ENCODE assay signal across 9 cellular contexts in genomic region chr1:109274533-109275476, GRCh38. TPM values are rescaled to one million over a fixed set of nuclear protein-coding genes. Genes with fewer than 3 reads are reported as not detected.
A peak's percentile ranks its signal among the peaks of the same experiment; 100 is the strongest.
DNase-seq lines count a peak whose midpoint lies in the region; ATAC-seq and TF ChIP-seq lines count a peak whose summit lies in the region.
"Had no signal": no experiment of that assay in that cellular context is flagged by ENCODE, and none has a peak within 500 bp of the region (broad histone marks: within the 10 kb centered on the region; RNA-seq: fewer than 3 reads in every experiment).

No MANE protein-coding gene starts in this region.

- H3K36me3 Mint-ChIP-seq in endodermal cell (ENCODE audit: low read depth) (peaks cover 16% of the 10 kb centered on the region), osteocyte (ENCODE audit: unreplicated experiment) (peaks cover 1% of the 10 kb centered on the region)
- H3K36me3 Mint-ChIP-seq in stimulated activated effector memory CD8-positive, alpha-beta T cell treated with anti-CD3 and anti-CD28 coated beads, Interleukin-12 subunit alpha, Interleukin-12 subunit beta, amount 100 ng/mL, for 72 hours, result peaks cover 10% of the 10 kb centered on the region

- peaks cover 12% of the 10 kb centered on the region for H3K36me3 ChIP-seq in endodermal cell (ENCODE audit: control insufficient read depth, insufficient read depth, low read length)

- peak overlapping the region; percentile 52 for H3K27ac Mint-ChIP-seq in endodermal cell
- H3K27ac Mint-ChIP-seq in osteocyte (ENCODE audit: unreplicated experiment), result peak overlapping the region; percentile 87
- H3K27ac Mint-ChIP-seq in stimulated activated effector memory CD8-positive, alpha-beta T cell treated with anti-CD3 and anti-CD28 coated beads, Interleukin-12 subunit alpha, Interleukin-12 subunit beta, amount 100 ng/mL, for 72 hours, result no peak overlapping the region

- DNase-seq in EL, result peak; percentile 79
- DNase-seq in NCI-H526 (lab: John Stamatoyannopoulos, UW), result peak; percentile 74 to 90
- DNase-seq in endodermal cell, result peak; percentile 64
- DNase-seq in osteocyte (ENCODE audit: extremely low spot score, unreplicated experiment), result peak; percentile 86
- DNase-seq in activated CD4-positive, alpha-beta T cell treated with anti-CD3 and anti-CD28 coated beads for 48 hours, result no peak
- DNase-seq in stimulated activated effector memory CD8-positive, alpha-beta T cell treated with anti-CD3 and anti-CD28 coated beads, Interleukin-12 subunit alpha, Interleukin-12 subunit beta, amount 100 ng/mL, for 72 hours (ENCODE audit: low spot score in 2 of 2), result no peak
- no peak for DNase-seq in stimulated activated CD4-positive, alpha-beta T cell treated with anti-CD3 and anti-CD28 coated beads, Interleukin-2, amount 100 ng/mL, for 24 hours

- H3K27ac ChIP-seq in endodermal cell (ENCODE audit: low read depth, low read length), result peak overlapping the region; percentile 73

- TF ChIP-seq CTCF in endodermal cell (conservative IDR thresholded peaks at IDR 0.05) (no peak), osteocyte (IDR thresholded peaks at IDR 0.05) (no peak)

- H3K4me3 Mint-ChIP-seq in endodermal cell (peak overlapping the region; percentile 29), osteocyte (ENCODE audit: unreplicated experiment) (peak overlapping the region; percentile 52)
- H3K4me3 Mint-ChIP-seq in stimulated activated effector memory CD8-positive, alpha-beta T cell treated with anti-CD3 and anti-CD28 coated beads, Interleukin-12 subunit alpha, Interleukin-12 subunit beta, amount 100 ng/mL, for 72 hours, result no peak overlapping the region

- no peaks in the 10 kb centered on the region for H3K9me3 Mint-ChIP-seq in endodermal cell
- H3K9me3 Mint-ChIP-seq in osteocyte (ENCODE audit: unreplicated experiment), result no peaks in the 10 kb centered on the region
- no peaks in the 10 kb centered on the region for H3K9me3 Mint-ChIP-seq in stimulated activated effector memory CD8-positive, alpha-beta T cell treated with anti-CD3 and anti-CD28 coated beads, Interleukin-12 subunit alpha, Interleukin-12 subunit beta, amount 100 ng/mL, for 72 hours

- no peaks in the 10 kb centered on the region for H3K27me3 ChIP-seq in endodermal cell (ENCODE audit: control insufficient read depth, insufficient read depth, low read length, poor library complexity, severe bottlenecking)

- H3K4me1 Mint-ChIP-seq in endodermal cell, result peaks cover 29% of the 10 kb centered on the region
- H3K4me1 Mint-ChIP-seq in osteocyte (ENCODE audit: unreplicated experiment), result peaks cover 36% of the 10 kb centered on the region
- peaks cover 6% of the 10 kb centered on the region for H3K4me1 Mint-ChIP-seq in stimulated activated effector memory CD8-positive, alpha-beta T cell treated with anti-CD3 and anti-CD28 coated beads, Interleukin-12 subunit alpha, Interleukin-12 subunit beta, amount 100 ng/mL, for 72 hours

- no peaks in the 10 kb centered on the region for H3K9me3 ChIP-seq in endodermal cell (ENCODE audit: control insufficient read depth, low read length)

- 65 to 91% methylated on average over 10 to 24 of the region's 24 CpGs for WGBS in endodermal cell (ENCODE audit: insufficient coverage in 1 of 2, insufficient read length in 1 of 2), 2 experiments

- ATAC-seq in HG03571 (IDR thresholded peaks at IDR 0.05; ENCODE audit: unreplicated experiment), result no peak
- no peak for ATAC-seq in stimulated activated effector memory CD8-positive, alpha-beta T cell treated with anti-CD3 and anti-CD28 coated beads, Interleukin-12 subunit alpha, Interleukin-12 subunit beta, amount 100 ng/mL, for 72 hours

- no peak overlapping the region for H3K4me3 ChIP-seq in endodermal cell (ENCODE audit: low read length)

- H3K9ac ChIP-seq in endodermal cell (ENCODE audit: extremely low read depth, low read length, poor library complexity, severe bottlenecking), result no peak overlapping the region

- H3K4me1 ChIP-seq in endodermal cell (ENCODE audit: control insufficient read depth, insufficient read depth, low read length), result peaks cover 8% of the 10 kb centered on the region

- H3K27me3 Mint-ChIP-seq in endodermal cell (ENCODE audit: insufficient read depth) (peaks cover 2% of the 10 kb centered on the region), osteocyte (ENCODE audit: unreplicated experiment) (no peaks in the 10 kb centered on the region)

RNA-seq across cellular contexts. Expression of gene PSRC1, which starts 8.1 kb away (rescaled TPM):
- total RNA-seq in endodermal cell (10 to 100 TPM; 38.5 to 72.7 TPM), osteocyte (7.7 and 9.3 TPM in 2 replicates)
- 91.5 TPM for polyA plus RNA-seq in endodermal cell (2013, experiment 1 of 2)
- 92.2 TPM for polyA plus RNA-seq in endodermal cell (2013, experiment 2 of 2)

RNA-seq across cellular contexts. Expression of gene CELSR2, which starts 25.5 kb away (rescaled TPM):
- total RNA-seq in endodermal cell, result 10 to 100 TPM; 16.1 to 20.2 TPM
- 72.5 TPM for polyA plus RNA-seq in endodermal cell (2013, experiment 1 of 2)
- 63.1 TPM for polyA plus RNA-seq in endodermal cell (2013, experiment 2 of 2)
- total RNA-seq in osteocyte, result 10.3 and 10.5 TPM in 2 replicates

RNA-seq across cellular contexts. Expression of gene MYBPHL, which starts 32.0 kb away (rescaled TPM):
- total RNA-seq in endodermal cell, result not detected
- not detected for polyA plus RNA-seq in endodermal cell (2013, experiment 1 of 2)
- not detected for polyA plus RNA-seq in endodermal cell (2013, experiment 2 of 2)
- total RNA-seq in osteocyte, result not detected in 2 replicates
- total RNA-seq: frontal cortex had no signal

Comparison
In these comparisons a context has a peak if more than half of its experiments do, and no peak if none do; other contexts are left out.
1. DNase-seq: peak in EL (single experiment), NCI-H526 (2 of 2), endodermal cell (single experiment) and osteocyte (single experiment); none in activated CD4-positive, alpha-beta T cell treated with anti-CD3 and anti-CD28 coated beads for 48 hours (single experiment), stimulated activated effector memory CD8-positive, alpha-beta T cell treated with anti-CD3 and anti-CD28 coated beads, Interleukin-12 subunit alpha, Interleukin-12 subunit beta, amount 100 ng/mL, for 72 hours (0 of 2) and stimulated activated CD4-positive, alpha-beta T cell treated with anti-CD3 and anti-CD28 coated beads, Interleukin-2, amount 100 ng/mL, for 24 hours (0 of 2).